Comparison of ENCODE assay signal across 8 cellular contexts in the genomic region with DNA sequence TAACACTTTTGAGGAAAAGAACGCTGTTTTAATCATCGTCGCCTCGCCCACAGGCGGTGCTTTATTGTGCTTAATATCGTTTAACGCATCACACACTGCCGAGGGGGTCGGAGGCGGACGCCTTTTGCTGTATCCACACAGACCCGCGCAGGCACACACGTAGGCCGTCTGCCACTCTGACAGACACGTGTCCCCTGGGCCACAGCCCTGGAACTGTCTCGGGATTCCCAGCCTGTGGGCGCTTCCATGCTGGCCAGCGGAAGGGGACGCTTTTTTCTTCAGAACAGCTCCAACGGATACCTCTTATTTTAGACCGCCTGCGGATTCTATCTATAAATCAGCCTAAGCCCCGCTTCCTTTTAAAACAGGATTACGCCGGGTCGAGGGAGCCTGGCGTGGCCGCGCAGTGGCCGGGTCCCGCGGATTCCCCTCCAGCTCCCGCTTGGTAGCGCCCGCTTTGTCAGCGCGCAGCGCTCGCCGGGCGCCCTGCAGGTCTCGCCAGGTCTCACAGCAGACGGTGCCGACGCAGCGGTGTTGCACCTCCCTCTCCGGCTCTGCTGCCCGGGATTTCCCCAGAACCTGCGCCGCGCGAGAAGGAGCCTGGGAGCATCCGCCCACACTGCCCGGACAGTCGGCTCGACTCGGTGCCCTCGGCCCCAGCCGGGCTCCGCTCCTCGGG. TPM values are rescaled to one million over a fixed set of nuclear protein-coding genes. Genes with fewer than 3 reads are reported as not detected.
A peak's percentile ranks its signal among the peaks of the same experiment; 100 is the strongest.
DNase-seq lines count a peak whose midpoint lies in the region; ATAC-seq, FAIRE-seq and TF ChIP-seq lines count a peak whose summit lies in the region.

A gene with protein sequence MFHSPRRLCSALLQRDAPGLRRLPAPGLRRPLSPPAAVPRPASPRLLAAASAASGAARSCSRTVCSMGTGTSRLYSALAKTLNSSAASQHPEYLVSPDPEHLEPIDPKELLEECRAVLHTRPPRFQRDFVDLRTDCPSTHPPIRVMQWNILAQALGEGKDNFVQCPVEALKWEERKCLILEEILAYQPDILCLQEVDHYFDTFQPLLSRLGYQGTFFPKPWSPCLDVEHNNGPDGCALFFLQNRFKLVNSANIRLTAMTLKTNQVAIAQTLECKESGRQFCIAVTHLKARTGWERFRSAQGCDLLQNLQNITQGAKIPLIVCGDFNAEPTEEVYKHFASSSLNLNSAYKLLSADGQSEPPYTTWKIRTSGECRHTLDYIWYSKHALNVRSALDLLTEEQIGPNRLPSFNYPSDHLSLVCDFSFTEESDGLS (plus strand): TSS at position 513 of the 679 bp plus-strand sequence. CDS start 201 bp downstream, outside the sequence.

- peak within 1 kb of the TSS; percentile 95 for H4K91ac ChIP-seq in IMR-90 (ENCODE audit: insufficient read depth, low read depth, low read length)

- peak within 1 kb of the TSS; percentile 85 for H3K4me3 ChIP-seq in IMR-90 (ENCODE audit: insufficient read depth, low read depth, low read length)
- peak within 1 kb of the TSS; percentile 88 for H3K4me3 ChIP-seq in OCI-LY7 (ENCODE audit: low read depth, low read length, poor library complexity, severe bottlenecking)
- H3K4me3 ChIP-seq in endothelial cell of umbilical vein (replicated peaks in 1 of 3; ENCODE audit: insufficient read depth in 1 of 3, low read depth in 1 of 3, low read length in 3 of 3) = peak within 1 kb of the TSS; percentile 90 to 100 (median 99)

- H3K4ac ChIP-seq in IMR-90 (ENCODE audit: low read depth, low read length) = peak within 1 kb of the TSS; percentile 95

- peak within 1 kb of the TSS; percentile 99 for H2BK120ac ChIP-seq in IMR-90 (ENCODE audit: low read depth, low read length)

- H3K9me1 ChIP-seq in IMR-90 (ENCODE audit: insufficient read depth, low read length) = peaks cover 7% of the 10 kb centered on the region; the same call in 1 of the 2 replicates
- no peaks in the 10 kb centered on the region for H3K9me1 ChIP-seq in endothelial cell of umbilical vein (replicated peaks; ENCODE audit: control insufficient read depth, extremely low read depth, insufficient read depth, low read length)

- peak within 1 kb of the TSS; percentile 100 for H2BK5ac ChIP-seq in IMR-90 (ENCODE audit: low read depth, low read length, poor library complexity, severe bottlenecking)

- intact Hi-C loops in IMR-90 (cut with micrococcal nuclease) = no loop called here
- intact Hi-C loops in OCI-LY7 (cut with micrococcal nuclease; ENCODE audit: unreplicated experiment) = loop anchor here (1.0 to 5.0 kb wide), 4 partner anchors 68 to 1137 kb away; partner anchors contain the start of genes ELF2, MAML3 and SETD7
- intact Hi-C loops in endothelial cell of umbilical vein (cut with micrococcal nuclease) = loop anchor here (1.0 to 10.0 kb wide), 7 partner anchors 68 to 1079 kb away; partner anchors contain the start of gene ELF2

- CTCF ChIA-PET in IMR-90 (lab: Yijun Ruan, JAX) = interaction anchor here (0.7 kb wide), 1 partner anchor 482 kb away, joined by 3 read pairs; no protein-coding TSS in a partner anchor
- CTCF ChIA-PET in OCI-LY7 (lab: Charles Lee; ENCODE audit: unreplicated experiment) = interaction anchor here (1.6 kb wide), 1 partner anchor 11 kb away, joined by 5 read pairs; no protein-coding TSS in a partner anchor
- CTCF ChIA-PET in endothelial cell of umbilical vein (lab: Charles Lee) = interaction anchor here (1.2 to 10.0 kb wide), 3 partner anchors 14 to 77 kb away, joined by 3 to 124 read pairs (median 7); no protein-coding TSS in a partner anchor

- peaks cover 43% of the 10 kb centered on the region for H3K79me2 ChIP-seq in OCI-LY7 (ENCODE audit: insufficient read depth, low read depth, low read length)
- H3K79me2 ChIP-seq in endothelial cell of umbilical vein (ENCODE audit: control insufficient read depth, insufficient read depth, low read length) = peaks cover 47% of the 10 kb centered on the region

- TF ChIP-seq RAD21 in IMR-90 (IDR thresholded peaks at IDR 0.05; ENCODE audit: low read length) = no peak

- no TSS peak for BruUV-seq in IMR-90 (replicated peaks; lab: Mats Ljungman, UMichigan)
- BruUV-seq in OCI-LY7 (replicated peaks; lab: Mats Ljungman, UMichigan) = no TSS peak
- BruUV-seq in endothelial cell of umbilical vein (replicated peaks; lab: Mats Ljungman, UMichigan) = no TSS peak

- dilution Hi-C loops in IMR-90 (cut with HindIII; ENCODE audit: low sequenced_read_pairs, unreplicated experiment) (no loop called here), endothelial cell of umbilical vein (cut with MboI; ENCODE audit: extremely low pct_ligation_motif_present, low sequenced_read_pairs) (no loop called here)

- H3K4me2 ChIP-seq in IMR-90 (ENCODE audit: low read depth, low read length) = peak within 1 kb of the TSS; percentile 100
- peak within 1 kb of the TSS; percentile 64 for H3K4me2 ChIP-seq in OCI-LY7 (ENCODE audit: low read length)
- H3K4me2 ChIP-seq in endothelial cell of umbilical vein (ENCODE audit: insufficient read depth, low read length) = peak within 1 kb of the TSS; percentile 97

- peaks cover 22% of the 10 kb centered on the region for H3K4me1 ChIP-seq in IMR-90 (ENCODE audit: control insufficient read depth, insufficient read depth, low read length)
- H3K4me1 ChIP-seq in OCI-LY7 (ENCODE audit: insufficient read depth, low read length, poor library complexity, severe bottlenecking) = peaks cover 38% of the 10 kb centered on the region
- H3K4me1 ChIP-seq in endothelial cell of umbilical vein (ENCODE audit: control insufficient read depth, extremely low read depth, insufficient read depth, low read length) = peaks cover 35% of the 10 kb centered on the region

- peak within 1 kb of the TSS; percentile 65 to 98 for H4K8ac ChIP-seq in IMR-90 (ENCODE audit: low read depth in 2 of 2, low read length in 2 of 2)

- H3K9me3 ChIP-seq in IMR-90 (ENCODE audit: control insufficient read depth, insufficient read depth, low read length) (no peaks in the 10 kb centered on the region), OCI-LY7 (ENCODE audit: low read length) (no peaks in the 10 kb centered on the region), endothelial cell of umbilical vein (replicated peaks; ENCODE audit: control insufficient read depth, insufficient read depth, low read length) (no peaks in the 10 kb centered on the region)

- POLR2A ChIA-PET in IMR-90 (lab: Charles Lee; ENCODE audit: unreplicated experiment) (interaction anchor here (0.8 kb wide), 1 partner anchor 15 kb away, joined by 3 read pairs; no protein-coding TSS in a partner anchor), OCI-LY7 (lab: Charles Lee) (interaction anchor here (0.9 to 4.7 kb wide), 6 partner anchors 9 to 529 kb away, joined by 3 to 24 read pairs (median 4); no protein-coding TSS in a partner anchor), endothelial cell of umbilical vein (lab: Charles Lee) (interaction anchor here (0.6 to 1.5 kb wide), 3 partner anchors 12 to 793 kb away, joined by 3 to 5 read pairs (median 3); no protein-coding TSS in a partner anchor)

- H2AFZ ChIP-seq in IMR-90 (replicated peaks; ENCODE audit: low read length, poor library complexity) = peak within 1 kb of the TSS; percentile 88
- H2AFZ ChIP-seq in OCI-LY7 (ENCODE audit: low read length) = peak within 1 kb of the TSS; percentile 73; the same call in 1 of the 2 replicates
- peak within 1 kb of the TSS; percentile 17 for H2AFZ ChIP-seq in endothelial cell of umbilical vein (ENCODE audit: low read depth, low read length)

- H2AK5ac ChIP-seq in IMR-90 (ENCODE audit: low read depth, low read length) = peak within 1 kb of the TSS; percentile 94

- H3K23ac ChIP-seq in IMR-90 (ENCODE audit: low read depth, low read length) = peak within 1 kb of the TSS; percentile 91

- H3K56ac ChIP-seq in IMR-90 (ENCODE audit: extremely low read depth, insufficient read depth, low read length) = peak within 1 kb of the TSS; percentile 97

- in situ Hi-C loops in IMR-90 (cut with MboI; ENCODE audit: low sequenced_read_pairs) = no loop called here

- H4K20me1 ChIP-seq in IMR-90 (ENCODE audit: insufficient read depth, low read length) = peaks cover 24% of the 10 kb centered on the region
- H4K20me1 ChIP-seq in OCI-LY7 (ENCODE audit: insufficient read depth, low read length) = peaks cover 13% of the 10 kb centered on the region; the same call in 1 of the 2 replicates
- H4K20me1 ChIP-seq in endothelial cell of umbilical vein (replicated peaks; ENCODE audit: control insufficient read depth, extremely low read depth, insufficient read depth, low read length) = peaks cover 4% of the 10 kb centered on the region

- H3K27me3 ChIP-seq in IMR-90 (ENCODE audit: control insufficient read depth, insufficient read depth, low read length) = no peaks in the 10 kb centered on the region
- H3K27me3 ChIP-seq in endothelial cell of umbilical vein (ENCODE audit: control insufficient read depth in 2 of 2, insufficient read depth in 2 of 2, low read length in 2 of 2) = no peaks in the 10 kb centered on the region

- H2BK15ac ChIP-seq in IMR-90 (ENCODE audit: low read depth, low read length) = peak within 1 kb of the TSS; percentile 99

- peak within 1 kb of the TSS; percentile 91 for H2AK9ac ChIP-seq in IMR-90 (replicated peaks; ENCODE audit: low read depth, low read length, poor library complexity)

- ATAC-seq in GM21529 (IDR thresholded peaks at IDR 0.05; ENCODE audit: unreplicated experiment) (peak; percentile 92), IMR-90 (ENCODE audit: low read depth) (peak; percentile 86)

- DNase-seq in DMS153 (lab: John Stamatoyannopoulos, UW) (peak; percentile 78), IMR-90 (peak; percentile 94), OCI-LY7 (ENCODE audit: low spot score) (peak; percentile 95), activated T-cell treated with anti-CD3 and anti-CD28 coated beads for 1 hour (ENCODE audit: low read depth) (peak; percentile 84), endothelial cell of umbilical vein (ENCODE audit: low read depth, low spot score) (peak; percentile 88), middle frontal gyrus (ENCODE audit: extremely low spot score, low spot score) (peak; percentile 51)
- peak; percentile 71 to 85 for DNase-seq in stimulated activated CD8-positive, alpha-beta memory T cell treated with anti-CD3 and anti-CD28 coated beads, Interleukin-2, amount 100 ng/mL, for 1 hour (ENCODE audit: low read depth in 2 of 2)

- H3K79me1 ChIP-seq in IMR-90 (ENCODE audit: low read depth in 1 of 2, low read length in 2 of 2) = peaks cover 4 to 27% of the 10 kb centered on the region in 2 experiments; a peak in 3 of 4 replicates

- TF ChIP-seq POLR2A in IMR-90 (IDR thresholded peaks at IDR 0.05; ENCODE audit: low read depth, low read length) = peak; percentile 98
- peak; percentile 90 for TF ChIP-seq POLR2A in endothelial cell of umbilical vein (IDR thresholded peaks at IDR 0.05; ENCODE audit: low read depth, low read length)

- peak within 1 kb of the TSS; percentile 99 for H4K5ac ChIP-seq in IMR-90 (ENCODE audit: low read depth, low read length)

- H3K9me2 ChIP-seq in OCI-LY7 (ENCODE audit: insufficient read depth, low read length) = no peaks in the 10 kb centered on the region

- H3K14ac ChIP-seq in IMR-90 (replicated peaks; ENCODE audit: low read depth, low read length) = peak within 1 kb of the TSS; percentile 86

- WGBS in IMR-90 (ENCODE audit: extremely low coverage in 2 of 2, insufficient read length in 1 of 2), 2 experiments = 0% methylated on average over 28 of the region's 62 CpGs; no CpG with 5 or more reads in 1 of the 2 experiments

- peak within 1 kb of the TSS; percentile 89 for H2BK20ac ChIP-seq in IMR-90 (ENCODE audit: low read depth, low read length)

- peak within 1 kb of the TSS; percentile 97 for H3K18ac ChIP-seq in IMR-90 (ENCODE audit: low read depth, low read length)

- H3K36me3 ChIP-seq in IMR-90 (ENCODE audit: control insufficient read depth, insufficient read depth, low read length) (no peaks in the 10 kb centered on the region), OCI-LY7 (ENCODE audit: insufficient read depth, low read length) (peaks cover 18% of the 10 kb centered on the region), endothelial cell of umbilical vein (ENCODE audit: control insufficient read depth in 2 of 2, extremely low read depth in 1 of 2, insufficient read depth in 2 of 2, low read length in 2 of 2) (no peaks in the 10 kb centered on the region)

- FAIRE-seq in endothelial cell of umbilical vein (lab: Jason Lieb, UNC) = peak; percentile 82

- H3K27ac ChIP-seq in IMR-90 (ENCODE audit: insufficient read depth, low read length) (peak within 1 kb of the TSS; percentile 93), OCI-LY7 (ENCODE audit: low read depth, low read length, poor library complexity, severe bottlenecking) (peak within 1 kb of the TSS; percentile 79), endothelial cell of umbilical vein (ENCODE audit: insufficient read depth, low read depth, low read length) (peak within 1 kb of the TSS; percentile 100)

- peak within 1 kb of the TSS; percentile 97 for H3K9ac ChIP-seq in IMR-90 (ENCODE audit: low read depth, low read length)
- peak within 1 kb of the TSS; percentile 98 for H3K9ac ChIP-seq in endothelial cell of umbilical vein (replicated peaks; ENCODE audit: extremely low read depth, insufficient read depth, low read length)

- TF ChIP-seq CTCF in IMR-90 (conservative IDR thresholded peaks at IDR 0.05; ENCODE audit: low read depth, low read length) (no peak), OCI-LY7 (conservative IDR thresholded peaks at IDR 0.05; ENCODE audit: low read length) (no peak), endothelial cell of umbilical vein (IDR thresholded peaks at IDR 0.05; ENCODE audit: extremely low read depth in 1 of 2, insufficient read depth in 1 of 2, low read depth in 1 of 2, low read length in 2 of 2) (peak in 1 of 2 donors; percentile 29)

RNA-seq across cellular contexts. Expression of the gene that starts here (rescaled TPM):
- total RNA-seq in IMR-90 (2012; rRNA removed) (30.8 and 41.4 TPM in 2 replicates), OCI-LY7 (2022) (16.8 and 17.8 TPM in 2 replicates), endothelial cell of umbilical vein (20.1 and 20.7 TPM in 2 replicates)
- polyA plus RNA-seq in IMR-90 (2012; rRNA removed) (5.5 and 6.6 TPM in 2 replicates), endothelial cell of umbilical vein (7.6 and 7.9 TPM in 2 replicates)
- 3.6 and 4.1 TPM in 2 replicates for polyA plus RNA-seq in IMR-90 (2012; cell fraction: cytosol; rRNA removed)
- 6.0 and 6.9 TPM in 2 replicates for polyA plus RNA-seq in IMR-90 (2012; cell fraction: nucleus; rRNA removed; ENCODE audit: low replicate concordance)
- 12.7 and 22.8 TPM in 2 replicates for total RNA-seq in OCI-LY7 (2014; rRNA removed; shearing (Covaris generic))
- polyA plus RNA-seq in endothelial cell of umbilical vein (2011; cell fraction: cytosol; rRNA removed) = 8.7 and 10.3 TPM in 2 replicates
- 19.3 and 21.0 TPM in 2 replicates for polyA plus RNA-seq in endothelial cell of umbilical vein (2011; cell fraction: nucleus; rRNA removed)
- polyA plus RNA-seq in endothelial cell of umbilical vein (2012) = 19.4 and 20.4 TPM in 2 replicates
- 30.2 and 31.6 TPM in 2 replicates for polyA minus RNA-seq in endothelial cell of umbilical vein
- 12.6 TPM for polyA minus RNA-seq in endothelial cell of umbilical vein (2011; cell fraction: cytosol; rRNA and poly(A)+ RNA removed)
- polyA minus RNA-seq in endothelial cell of umbilical vein (2011; cell fraction: nucleus; rRNA and poly(A)+ RNA removed) = 37.7 and 43.2 TPM in 2 replicates

Comparison
In these comparisons a context has a peak if more than half of its experiments do, and no peak if none do; other contexts are left out.
1. Peak in every context shown above with its lines: DNase-seq, ATAC-seq, H3K4me3 ChIP-seq and H3K27ac ChIP-seq.
2. H2AFZ ChIP-seq: peak in every context shown above with its lines; median percentile 88 in IMR-90; 73 in OCI-LY7; 17 in endothelial cell of umbilical vein.